In the genomic region with DNA sequence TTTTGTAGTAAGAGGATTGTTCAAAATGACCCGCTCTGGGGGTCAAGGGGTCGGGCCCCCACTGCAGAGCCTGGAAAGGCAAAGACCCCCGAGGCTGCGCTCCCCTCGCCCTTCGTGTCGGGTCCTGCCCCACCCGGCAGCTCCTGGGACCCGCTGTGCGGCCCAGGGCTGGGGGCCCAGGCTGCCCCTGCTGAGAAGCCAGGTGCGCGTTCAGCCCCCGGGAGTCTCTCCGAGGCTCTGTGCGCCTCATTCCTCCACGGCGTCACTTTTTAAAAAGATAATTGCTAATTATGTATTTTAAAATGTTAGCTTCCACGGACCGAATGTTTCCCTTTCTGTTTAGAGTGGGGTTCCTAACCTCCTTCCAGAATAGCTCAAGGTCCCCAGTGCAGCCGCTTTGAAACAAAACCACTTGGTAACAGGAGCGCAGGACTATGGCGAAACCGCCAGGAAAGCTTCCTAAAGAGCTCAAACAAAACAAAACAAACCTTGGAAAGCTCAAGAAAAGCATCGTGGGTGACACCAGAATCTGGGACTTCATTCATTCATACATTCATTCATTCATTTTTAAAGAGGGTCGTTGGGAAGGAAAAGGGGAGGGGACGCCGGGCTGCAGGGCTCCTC, we compare ENCODE assay signal across 8 cellular contexts. TPM values are rescaled to one million over a fixed set of nuclear protein-coding genes. Genes with fewer than 3 reads are reported as not detected.
A peak's percentile ranks its signal among the peaks of the same experiment; 100 is the strongest.
DNase-seq lines count a peak whose midpoint lies in the region; ATAC-seq and TF ChIP-seq lines count a peak whose summit lies in the region.

No MANE protein-coding gene starts in this region.

- H3K4me3 ChIP-seq in GM12864 (ENCODE audit: low read depth, low read length): peak overlapping the region; percentile 56
- peak overlapping the region; percentile 39 for H3K4me3 ChIP-seq in RWPE2 (ENCODE audit: severe bottlenecking)
- peak overlapping the region; percentile 56 to 59 for H3K4me3 ChIP-seq in neutrophil (ENCODE audit: low read depth in 1 of 2, low read length in 1 of 2)

- DNase-seq in A172 (ENCODE audit: low spot score) (peak; percentile 23), GM12864 (ENCODE audit: low read depth) (no peak), RWPE2 (ENCODE audit: low spot score) (no peak), endothelial cell (ENCODE audit: low spot score) (no peak), GM13977 (ENCODE audit: low spot score) (no peak)

- peak overlapping the region; percentile 97 for H3K4me3 Mint-ChIP-seq in endothelial cell (ENCODE audit: unreplicated experiment)

- ATAC-seq in RWPE2 (ENCODE audit: low read depth) (no peak), HG02870 (IDR thresholded peaks at IDR 0.05; ENCODE audit: unreplicated experiment) (no peak), GM18909 (IDR thresholded peaks at IDR 0.05; ENCODE audit: poor library complexity, unreplicated experiment) (no peak)

- H3K27ac Mint-ChIP-seq in endothelial cell (ENCODE audit: unreplicated experiment): peak overlapping the region; percentile 70

- H3K4me1 ChIP-seq in RWPE2 (ENCODE audit: insufficient read depth, poor library complexity, severe bottlenecking): peaks cover 2% of the 10 kb centered on the region
- peaks cover 24 to 45% of the 10 kb centered on the region in 2 experiments for H3K4me1 ChIP-seq in neutrophil (ENCODE audit: control insufficient read depth in 1 of 2, insufficient read depth in 1 of 2, low read depth in 1 of 2, low read length in 1 of 2)

- no peaks in the 10 kb centered on the region for H3K9me3 Mint-ChIP-seq in endothelial cell (ENCODE audit: unreplicated experiment)

- H3K9me3 ChIP-seq in RWPE2 (ENCODE audit: severe bottlenecking): no peaks in the 10 kb centered on the region
- no peaks in the 10 kb centered on the region for H3K9me3 ChIP-seq in neutrophil

- peaks cover 3% of the 10 kb centered on the region for H3K36me3 Mint-ChIP-seq in endothelial cell (ENCODE audit: low read depth, unreplicated experiment)

- in situ Hi-C loops in GM13977 (cut with MboI; ENCODE audit: low pct_unique_long_range_greater_than_20kb, low sequenced_read_pairs, unreplicated experiment): no loop called here

- peaks cover 15% of the 10 kb centered on the region for H3K4me1 Mint-ChIP-seq in endothelial cell (ENCODE audit: unreplicated experiment)

- H3K36me3 ChIP-seq in RWPE2 (ENCODE audit: low read depth) (no peaks in the 10 kb centered on the region), neutrophil (no peaks in the 10 kb centered on the region)

- peaks cover 8% of the 10 kb centered on the region for H3K27me3 Mint-ChIP-seq in endothelial cell (ENCODE audit: unreplicated experiment)

- TF ChIP-seq CTCF in GM12864 (IDR thresholded peaks at IDR 0.05; ENCODE audit: low read depth, low read length, missing control alignments): no peak
- TF ChIP-seq CTCF in RWPE2 (IDR thresholded peaks at IDR 0.05; ENCODE audit: poor library complexity, severe bottlenecking): no peak
- no peak for TF ChIP-seq CTCF in endothelial cell (IDR thresholded peaks at IDR 0.05; ENCODE audit: unreplicated experiment)
- TF ChIP-seq CTCF in neutrophil (IDR thresholded peaks at IDR 0.05): no peak
- TF ChIP-seq CTCF in GM13977 (IDR thresholded peaks at IDR 0.05; ENCODE audit: extremely low read depth, insufficient read depth, missing control alignments): no peak

- H3K27me3 ChIP-seq in RWPE2 (ENCODE audit: insufficient read depth, poor library complexity, severe bottlenecking) (no peaks in the 10 kb centered on the region), neutrophil (peaks cover 63% of the 10 kb centered on the region)

- H3K27ac ChIP-seq in RWPE2 (ENCODE audit: poor library complexity, severe bottlenecking) (no peak overlapping the region), neutrophil (no peak overlapping the region)

RNA-seq across cellular contexts. Expression of gene PDIA4, which starts 45.6 kb away (rescaled TPM):
- 228 and 275 TPM in 2 replicates for total RNA-seq in A172 (2014; rRNA removed; shearing (Covaris generic))
- total RNA-seq in endothelial cell (ENCODE audit: unreplicated experiment): 266 TPM
